ENCODE assay signal across 9 cellular contexts in the genomic region with DNA sequence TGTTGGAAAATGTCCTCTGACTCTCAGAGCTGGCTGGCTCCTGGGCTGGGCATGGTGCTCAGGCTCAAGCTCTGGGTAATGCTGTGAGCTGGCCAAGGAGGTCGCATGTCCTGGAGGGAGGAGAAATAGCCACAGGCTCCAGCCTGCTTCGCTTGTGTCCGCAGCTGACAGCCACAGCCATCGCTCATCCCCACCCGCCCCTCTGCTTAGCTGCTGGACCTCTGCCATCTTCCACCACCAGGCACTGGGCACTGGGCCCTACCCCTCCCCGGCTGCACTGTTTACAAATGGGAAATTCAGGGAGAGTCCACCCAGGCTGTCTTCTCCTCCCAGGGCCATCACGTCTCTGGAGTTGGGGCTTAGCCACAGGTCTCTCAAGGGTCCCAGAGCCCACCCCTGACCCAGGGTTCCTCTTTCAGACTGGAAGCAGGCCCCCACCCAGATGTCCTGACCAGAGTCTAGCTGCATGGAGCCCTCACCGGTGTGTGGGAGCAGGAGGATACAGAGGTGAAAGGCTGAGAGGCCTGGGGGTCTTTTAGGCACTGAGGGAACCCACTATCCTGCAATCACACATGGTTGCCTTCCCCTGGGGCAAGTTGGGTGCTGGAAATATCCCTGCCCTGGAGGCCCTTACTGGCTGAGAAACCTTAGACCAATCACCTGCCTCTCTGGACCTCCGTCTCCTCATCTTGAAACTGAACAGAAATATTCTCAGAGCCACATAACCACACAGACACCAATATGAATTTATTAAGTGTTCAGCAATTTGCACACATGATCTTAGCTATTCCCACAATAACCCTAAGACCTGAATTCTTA.
DNase-seq lines count a peak whose midpoint lies in the region; ATAC-seq lines count a peak whose summit lies in the region.
"Had no signal": no experiment of that assay in that cellular context is flagged by ENCODE, and none has a peak within 500 bp of the region (broad histone marks: within the 10 kb centered on the region; RNA-seq: fewer than 3 reads in every experiment).

No MANE protein-coding gene starts in this region.

- ATAC-seq in activated T-cell treated with anti-CD3 and anti-CD28 coated beads, Interleukin-2, amount 50 U/mL, for 4 hours = no peak
- ATAC-seq in HG03108 (IDR thresholded peaks at IDR 0.05; ENCODE audit: unreplicated experiment) = peak; percentile 49

- peak; percentile 16 to 17 for DNase-seq in activated T-cell treated with anti-CD3 and anti-CD28 coated beads, Interleukin-2, amount 50 U/mL, for 48 hours
- no peak for DNase-seq in activated T-cell treated with anti-CD3 and anti-CD28 coated beads, Interleukin-2, amount 50 U/mL, for 4 hours
- DNase-seq in inferior parietal cortex (ENCODE audit: extremely low spot score) (peak; percentile 84), superior temporal gyrus (ENCODE audit: extremely low spot score) (peak; percentile 91), NOMO-1 (lab: John Stamatoyannopoulos, UW; ENCODE audit: unreplicated experiment in 2 of 2) (no peak)
- no peak for DNase-seq in stimulated activated CD4-positive, alpha-beta T cell treated with anti-CD3 and anti-CD28 coated beads, Interleukin-4, amount 100 ng/mL, for 1 hour

- H3K27ac Mint-ChIP-seq in activated naive CD4-positive, alpha-beta T cell treated with anti-CD3 and anti-CD28 coated beads, Interleukin-2, amount 50 U/mL, for 24 hours = peak overlapping the region; percentile 86

- peaks cover 14% of the 10 kb centered on the region for H3K4me1 Mint-ChIP-seq in activated T-cell treated with anti-CD3 and anti-CD28 coated beads, Interleukin-2, amount 50 U/mL, for 4 hours (ENCODE audit: low read depth)
- H3K4me1 Mint-ChIP-seq in activated naive CD4-positive, alpha-beta T cell treated with anti-CD3 and anti-CD28 coated beads, Interleukin-2, amount 50 U/mL, for 24 hours = peaks cover 24% of the 10 kb centered on the region

- H3K27me3 Mint-ChIP-seq in activated T-cell treated with anti-CD3 and anti-CD28 coated beads, Interleukin-2, amount 50 U/mL, for 4 hours (ENCODE audit: low read depth) = no peaks in the 10 kb centered on the region
- no peaks in the 10 kb centered on the region for H3K27me3 Mint-ChIP-seq in activated naive CD4-positive, alpha-beta T cell treated with anti-CD3 and anti-CD28 coated beads, Interleukin-2, amount 50 U/mL, for 24 hours

- peaks cover 3% of the 10 kb centered on the region for H3K36me3 Mint-ChIP-seq in activated T-cell treated with anti-CD3 and anti-CD28 coated beads, Interleukin-2, amount 50 U/mL, for 4 hours (ENCODE audit: insufficient read depth)
- no peaks in the 10 kb centered on the region for H3K36me3 Mint-ChIP-seq in activated naive CD4-positive, alpha-beta T cell treated with anti-CD3 and anti-CD28 coated beads, Interleukin-2, amount 50 U/mL, for 24 hours
- H3K36me3 Mint-ChIP-seq: CD8-positive, alpha-beta memory T cell had no signal

- H3K4me3 Mint-ChIP-seq in activated T-cell treated with anti-CD3 and anti-CD28 coated beads, Interleukin-2, amount 50 U/mL, for 4 hours = no peak overlapping the region
- no peak overlapping the region for H3K4me3 Mint-ChIP-seq in activated naive CD4-positive, alpha-beta T cell treated with anti-CD3 and anti-CD28 coated beads, Interleukin-2, amount 50 U/mL, for 24 hours
- H3K4me3 Mint-ChIP-seq: CD8-positive, alpha-beta memory T cell had no signal

- peaks cover 5% of the 10 kb centered on the region for H3K9me3 Mint-ChIP-seq in activated T-cell treated with anti-CD3 and anti-CD28 coated beads, Interleukin-2, amount 50 U/mL, for 4 hours
- H3K9me3 Mint-ChIP-seq in activated naive CD4-positive, alpha-beta T cell treated with anti-CD3 and anti-CD28 coated beads, Interleukin-2, amount 50 U/mL, for 24 hours = no peaks in the 10 kb centered on the region
- H3K9me3 Mint-ChIP-seq: CD8-positive, alpha-beta memory T cell had no signal

Comparison
In these comparisons a context has a peak if more than half of its experiments do, and no peak if none do; other contexts are left out.
1. DNase-seq: peak in activated T-cell treated with anti-CD3 and anti-CD28 coated beads, Interleukin-2, amount 50 U/mL, for 48 hours (2 of 2), inferior parietal cortex (single experiment) and superior temporal gyrus (single experiment); none in activated T-cell treated with anti-CD3 and anti-CD28 coated beads, Interleukin-2, amount 50 U/mL, for 4 hours (single experiment), stimulated activated CD4-positive, alpha-beta T cell treated with anti-CD3 and anti-CD28 coated beads, Interleukin-4, amount 100 ng/mL, for 1 hour (single experiment) and NOMO-1 (0 of 2).